26 cellular contexts compared by ENCODE assay signal in the genomic region with DNA sequence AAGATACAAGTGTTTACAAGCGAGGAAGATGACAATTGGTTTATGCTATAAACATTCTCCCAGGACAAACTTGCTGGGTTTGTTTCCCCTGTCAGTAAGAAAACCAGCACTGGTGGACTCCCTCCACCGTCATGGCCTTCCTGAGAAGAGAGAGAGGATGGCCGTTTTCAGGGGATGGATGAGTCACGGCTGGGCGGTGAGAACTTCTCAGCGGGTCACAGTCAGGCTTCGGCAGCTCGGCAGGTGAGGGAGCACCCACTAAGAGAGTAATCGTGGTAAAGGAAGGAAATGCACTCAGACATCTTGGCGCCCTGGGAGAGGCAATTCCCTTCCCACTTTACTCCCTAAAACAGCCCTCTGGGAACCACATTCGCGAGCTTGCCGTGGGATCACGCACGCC.
DNase-seq lines count a peak whose midpoint lies in the region; ATAC-seq, FAIRE-seq and TF ChIP-seq lines count a peak whose summit lies in the region.
"Had no signal": no experiment of that assay in that cellular context is flagged by ENCODE, and none has a peak within 500 bp of the region (broad histone marks: within the 10 kb centered on the region; RNA-seq: fewer than 3 reads in every experiment).

No MANE protein-coding gene starts in this region.

- ATAC-seq in HG02852 (IDR thresholded peaks at IDR 0.05; ENCODE audit: unreplicated experiment): no peak
- ATAC-seq: activated CD8-positive, alpha-beta T cell treated with anti-CD3 and anti-CD28 coated beads for 36 hours; heart right ventricle; left colon; sciatic nerve; stimulated activated effector memory CD8-positive, alpha-beta T cell treated with anti-CD3 and anti-CD28 coated beads, Interleukin-12 subunit alpha, Interleukin-12 subunit beta, amount 100 ng/mL, for 72 hours; upper lobe of right lung had no signal

- FAIRE-seq in H54 (lab: Jason Lieb, UNC): peak; percentile 52
- FAIRE-seq in RCC 7860 (lab: Jason Lieb, UNC): peak; percentile 16
- FAIRE-seq: colon, D721Med had no signal

- TF ChIP-seq POLR2A in H54 (IDR thresholded peaks at IDR 0.05; ENCODE audit: low read depth, low read length): no peak

- in situ Hi-C loops in Caki2 (cut with HindIII; ENCODE audit: low pct_unique_long_range_greater_than_20kb, low sequenced_read_pairs): no loop called here

- DNase-seq in Caki2 (ENCODE audit: low read depth) (peak; percentile 62), H54 (ENCODE audit: insufficient read length, low spot score) (peak; percentile 7), RCC 7860 (ENCODE audit: low spot score) (peak; percentile 48), iPS-NIHi7 (ENCODE audit: extremely low spot score) (peak; percentile 63), NCI-H2227 (lab: John Stamatoyannopoulos, UW; ENCODE audit: unreplicated experiment) (no peak), 8988T (no peak)
- DNase-seq in activated naive CD4-positive, alpha-beta T cell treated with anti-CD3 and anti-CD28 coated beads, Interleukin-2, amount 50 U/mL, for 16 hours: no peak
- DNase-seq: activated CD4-positive, alpha-beta T cell treated with anti-CD3 and anti-CD28 coated beads for 1 hour; activated CD8-positive, alpha-beta T cell treated with anti-CD3 and anti-CD28 coated beads for 36 hours; aorta; CD4-positive, CD25-positive, alpha-beta regulatory T cell; effector CD8-positive, alpha-beta T cell; erythroblast; GDM1; heart right ventricle; left colon; NCI-H1694; RPMI8226; stimulated activated CD4-positive, alpha-beta T cell treated with anti-CD3 and anti-CD28 coated beads, Interleukin-4, amount 100 ng/mL, for 24 hours; T-helper 1 cell; upper lobe of right lung had no signal

Comparison
In these comparisons a context has a peak if more than half of its experiments do, and no peak if none do; other contexts are left out.
1. DNase-seq: peak in Caki2 (single experiment), H54 (single experiment), RCC 7860 (single experiment) and iPS-NIHi7 (single experiment); none in NCI-H2227 (single experiment), activated naive CD4-positive, alpha-beta T cell treated with anti-CD3 and anti-CD28 coated beads, Interleukin-2, amount 50 U/mL, for 16 hours (single experiment) and 8988T (single experiment).